24 cellular contexts compared by ENCODE assay signal in genomic region chr4:8317474-8317873, GRCh38. TPM values are rescaled to one million over a fixed set of nuclear protein-coding genes. Genes with fewer than 3 reads are reported as not detected.
"Had no signal": no experiment of that assay in that cellular context is flagged by ENCODE, and none has a peak within 500 bp of the region (broad histone marks: within the 10 kb centered on the region; RNA-seq: fewer than 3 reads in every experiment).

No MANE protein-coding gene starts in this region.

- H3K4me3 ChIP-seq: coronary artery, gastroesophageal sphincter, heart left ventricle, lung, pancreas, right lobe of liver, spleen, thoracic aorta, upper lobe of left lung had no signal

- H3K36me3 ChIP-seq: gastroesophageal sphincter, heart left ventricle, pancreas, right lobe of liver, spleen, thoracic aorta, upper lobe of left lung had no signal

- DNase-seq: activated CD4-positive, alpha-beta T cell treated with anti-CD3 and anti-CD28 coated beads for 48 hours; activated naive CD4-positive, alpha-beta T cell treated with Interleukin-2 at 50 U/mL for 16 hours; activated naive CD8-positive, alpha-beta T cell treated with anti-CD3 and anti-CD28 coated beads, Interleukin-2, amount 10 ng/mL, durations not matched to agents 7 days and 5 days; activated T-cell treated with anti-CD3 and anti-CD28 coated beads, Interleukin-2, amount 50 U/mL, for 1 hour; amniotic stem cell; cerebellar nuclear complex; endodermal cell; stimulated activated CD4-positive, alpha-beta T cell treated with anti-CD3 and anti-CD28 coated beads, Interleukin-4, amount 100 ng/mL, for 1 hour; stimulated activated naive CD4-positive, alpha-beta T cell treated with Interleukin-2 at 50 U/mL for 16 hours had no signal

- H3K27me3 ChIP-seq: gastroesophageal sphincter, heart left ventricle, pancreas, right lobe of liver, upper lobe of left lung had no signal

- H3K27ac Mint-ChIP-seq: activated CD4-positive, alpha-beta memory T cell treated with anti-CD3 and anti-CD28 coated beads for 36 hours; activated naive CD8-positive, alpha-beta T cell treated with anti-CD3 and anti-CD28 coated beads, Interleukin-2, amount 10 ng/mL, durations not matched to agents 7 days and 5 days; activated T-helper 17 cell treated with anti-CD3 and anti-CD28 coated beads, Interleukin-2, amount 50 U/mL, for 72 hours; endodermal cell; natural killer cell had no signal

- H3K4me1 ChIP-seq: right lobe of liver had no signal

- H3K4me1 Mint-ChIP-seq: activated naive CD8-positive, alpha-beta T cell treated with anti-CD3 and anti-CD28 coated beads, Interleukin-2, amount 10 ng/mL, durations not matched to agents 7 days and 5 days; activated T-helper 17 cell treated with anti-CD3 and anti-CD28 coated beads, Interleukin-2, amount 50 U/mL, for 72 hours; natural killer cell had no signal

- H3K27ac ChIP-seq: coronary artery, pancreas, right lobe of liver, spleen, thoracic aorta, upper lobe of left lung had no signal

- H3K4me3 Mint-ChIP-seq: activated CD4-positive, alpha-beta memory T cell treated with anti-CD3 and anti-CD28 coated beads for 36 hours; activated naive CD8-positive, alpha-beta T cell treated with anti-CD3 and anti-CD28 coated beads, Interleukin-2, amount 10 ng/mL, durations not matched to agents 7 days and 5 days; activated T-helper 17 cell treated with anti-CD3 and anti-CD28 coated beads, Interleukin-2, amount 50 U/mL, for 72 hours; endodermal cell; natural killer cell had no signal

- H3K9me3 ChIP-seq: pancreas, thoracic aorta, upper lobe of left lung had no signal

- H3K9me3 Mint-ChIP-seq: activated CD4-positive, alpha-beta memory T cell treated with anti-CD3 and anti-CD28 coated beads for 36 hours; activated naive CD8-positive, alpha-beta T cell treated with anti-CD3 and anti-CD28 coated beads, Interleukin-2, amount 10 ng/mL, durations not matched to agents 7 days and 5 days; natural killer cell had no signal

- H3K36me3 Mint-ChIP-seq: activated CD4-positive, alpha-beta memory T cell treated with anti-CD3 and anti-CD28 coated beads for 36 hours; activated naive CD8-positive, alpha-beta T cell treated with anti-CD3 and anti-CD28 coated beads, Interleukin-2, amount 10 ng/mL, durations not matched to agents 7 days and 5 days; natural killer cell had no signal

- ATAC-seq: activated T-helper 17 cell treated with anti-CD3 and anti-CD28 coated beads, Interleukin-2, amount 50 U/mL, for 72 hours; gastroesophageal sphincter; heart left ventricle; natural killer cell; pancreas; right lobe of liver; SK-N-SH treated with all-trans-retinoic acid at 6 μM for 48 hours had no signal

RNA-seq across cellular contexts. Expression of gene HTRA3, which starts 47.9 kb away (rescaled TPM):
- total RNA-seq: activated CD4-positive, alpha-beta memory T cell treated with anti-CD3 and anti-CD28 coated beads for 36 hours; activated naive CD8-positive, alpha-beta T cell treated with anti-CD3 and anti-CD28 coated beads, Interleukin-2, amount 10 ng/mL, durations not matched to agents 7 days and 5 days; activated T-helper 17 cell treated with anti-CD3 and anti-CD28 coated beads, Interleukin-2, amount 50 U/mL, for 72 hours; natural killer cell; T-helper 2 cell treated with Interferon-gamma antibody and Interleukin-4, amounts not matched to agents 100 ng/mL and 5 ng/mL, for 36 hours had no signal
- polyA plus RNA-seq: keratinocyte had no signal
